In genomic region chr9:76751011-76751410, GRCh38 we compare ENCODE assay signal across 26 cellular contexts. TPM values are rescaled to one million over a fixed set of nuclear protein-coding genes. Genes with fewer than 3 reads are reported as not detected.
"Had no signal": no experiment of that assay in that cellular context is flagged by ENCODE, and none has a peak within 500 bp of the region (broad histone marks: within the 10 kb centered on the region; RNA-seq: fewer than 3 reads in every experiment).

No MANE protein-coding gene starts in this region.

- H3K36me3 Mint-ChIP-seq: activated naive CD8-positive, alpha-beta T cell treated with anti-CD3 and anti-CD28 coated beads, Interleukin-2, amount 10 ng/mL, durations not matched to agents 7 days and 5 days; natural killer cell treated with Interleukin-12 subunit alpha and Interleukin-12 subunit beta and Interleukin-15 and Interleukin-18, amount 100 ng/mL, for 72 hours had no signal

- H3K27ac Mint-ChIP-seq: activated naive CD4-positive, alpha-beta T cell treated with anti-CD3 and anti-CD28 coated beads for 36 hours; activated naive CD8-positive, alpha-beta T cell treated with anti-CD3 and anti-CD28 coated beads, Interleukin-2, amount 10 ng/mL, durations not matched to agents 7 days and 5 days; effector memory CD8-positive, alpha-beta T cell; natural killer cell treated with Interleukin-12 subunit alpha and Interleukin-12 subunit beta and Interleukin-15 and Interleukin-18, amount 100 ng/mL, for 72 hours had no signal

- H3K27me3 Mint-ChIP-seq: activated naive CD8-positive, alpha-beta T cell treated with anti-CD3 and anti-CD28 coated beads, Interleukin-2, amount 10 ng/mL, durations not matched to agents 7 days and 5 days had no signal

- H3K4me3 ChIP-seq: colonic mucosa, dorsolateral prefrontal cortex, esophagus muscularis mucosa, left lung, lung, skin epidermis, stomach, suprapubic skin, tibial nerve had no signal

- DNase-seq: activated CD4-positive, alpha-beta T cell treated with anti-CD3 and anti-CD28 coated beads for 4 hours; activated CD4-positive, alpha-beta T cell treated with anti-CD3 and anti-CD28 coated beads, Interleukin-2, amount 50 U/mL, for 48 hours; activated CD4-positive, CD25-positive, alpha-beta regulatory T cell; activated effector memory CD4-positive, alpha-beta T cell treated with Interleukin-2 at 50 U/mL for 16 hours; activated naive CD4-positive, alpha-beta T cell treated with anti-CD3 and anti-CD28 coated beads for 36 hours; activated naive CD8-positive, alpha-beta T cell treated with anti-CD3 and anti-CD28 coated beads, Interleukin-2, amount 10 ng/mL, durations not matched to agents 7 days and 5 days; activated T-cell treated with anti-CD3 and anti-CD28 coated beads, Interleukin-2, amount 50 U/mL, for 48 hours; amygdala; colonic mucosa; dorsolateral prefrontal cortex; effector memory CD8-positive, alpha-beta T cell; hippocampal formation; kidney glomerular epithelial cell; left lung; right cardiac atrium; stimulated activated CD4-positive, alpha-beta T cell treated with anti-CD3 and anti-CD28 coated beads, Interleukin-1b, Interleukin-23, amount 100 ng/mL, for 48 hours; stomach had no signal

- H3K36me3 ChIP-seq: colonic mucosa, left lung, stomach, suprapubic skin, tibial nerve had no signal

- H3K27ac ChIP-seq: colonic mucosa, dorsolateral prefrontal cortex, esophagus muscularis mucosa, left lung, parathyroid adenoma, skin epidermis, stomach, suprapubic skin, tibial nerve had no signal

- H3K9me3 ChIP-seq: colonic mucosa, esophagus muscularis mucosa, suprapubic skin, tibial nerve had no signal

- H3K4me1 Mint-ChIP-seq: activated naive CD8-positive, alpha-beta T cell treated with anti-CD3 and anti-CD28 coated beads, Interleukin-2, amount 10 ng/mL, durations not matched to agents 7 days and 5 days had no signal

- H3K9ac ChIP-seq: parathyroid adenoma had no signal

- H3K9me3 Mint-ChIP-seq: activated naive CD4-positive, alpha-beta T cell treated with anti-CD3 and anti-CD28 coated beads for 36 hours; activated naive CD8-positive, alpha-beta T cell treated with anti-CD3 and anti-CD28 coated beads, Interleukin-2, amount 10 ng/mL, durations not matched to agents 7 days and 5 days; effector memory CD8-positive, alpha-beta T cell; natural killer cell treated with Interleukin-12 subunit alpha and Interleukin-12 subunit beta and Interleukin-15 and Interleukin-18, amount 100 ng/mL, for 72 hours had no signal

- H3K4me1 ChIP-seq: colonic mucosa, left lung, parathyroid adenoma, suprapubic skin had no signal

- H3K27me3 ChIP-seq: colonic mucosa, dorsolateral prefrontal cortex, esophagus muscularis mucosa, left lung, stomach, suprapubic skin, tibial nerve had no signal

- ATAC-seq: effector memory CD8-positive, alpha-beta T cell; left lung; natural killer cell treated with Interleukin-12 subunit alpha and Interleukin-12 subunit beta and Interleukin-15 and Interleukin-18, amount 100 ng/mL, for 72 hours; right cardiac atrium had no signal

- H3K4me3 Mint-ChIP-seq: activated naive CD4-positive, alpha-beta T cell treated with anti-CD3 and anti-CD28 coated beads for 36 hours; activated naive CD8-positive, alpha-beta T cell treated with anti-CD3 and anti-CD28 coated beads, Interleukin-2, amount 10 ng/mL, durations not matched to agents 7 days and 5 days; effector memory CD8-positive, alpha-beta T cell; natural killer cell treated with Interleukin-12 subunit alpha and Interleukin-12 subunit beta and Interleukin-15 and Interleukin-18, amount 100 ng/mL, for 72 hours had no signal

RNA-seq across cellular contexts. Expression of gene PCA3, which starts 13.2 kb away (rescaled TPM):
- total RNA-seq: activated CD8-positive, alpha-beta memory T cell treated with anti-CD3 and anti-CD28 coated beads for 36 hours; activated naive CD4-positive, alpha-beta T cell treated with anti-CD3 and anti-CD28 coated beads for 36 hours; activated naive CD8-positive, alpha-beta T cell treated with anti-CD3 and anti-CD28 coated beads, Interleukin-2, amount 10 ng/mL, durations not matched to agents 7 days and 5 days; bronchial epithelial cell; colonic mucosa; natural killer cell treated with Interleukin-12 subunit alpha and Interleukin-12 subunit beta and Interleukin-15 and Interleukin-18, amount 100 ng/mL, for 72 hours had no signal
- polyA plus RNA-seq: stomach had no signal
